In the genomic region with DNA sequence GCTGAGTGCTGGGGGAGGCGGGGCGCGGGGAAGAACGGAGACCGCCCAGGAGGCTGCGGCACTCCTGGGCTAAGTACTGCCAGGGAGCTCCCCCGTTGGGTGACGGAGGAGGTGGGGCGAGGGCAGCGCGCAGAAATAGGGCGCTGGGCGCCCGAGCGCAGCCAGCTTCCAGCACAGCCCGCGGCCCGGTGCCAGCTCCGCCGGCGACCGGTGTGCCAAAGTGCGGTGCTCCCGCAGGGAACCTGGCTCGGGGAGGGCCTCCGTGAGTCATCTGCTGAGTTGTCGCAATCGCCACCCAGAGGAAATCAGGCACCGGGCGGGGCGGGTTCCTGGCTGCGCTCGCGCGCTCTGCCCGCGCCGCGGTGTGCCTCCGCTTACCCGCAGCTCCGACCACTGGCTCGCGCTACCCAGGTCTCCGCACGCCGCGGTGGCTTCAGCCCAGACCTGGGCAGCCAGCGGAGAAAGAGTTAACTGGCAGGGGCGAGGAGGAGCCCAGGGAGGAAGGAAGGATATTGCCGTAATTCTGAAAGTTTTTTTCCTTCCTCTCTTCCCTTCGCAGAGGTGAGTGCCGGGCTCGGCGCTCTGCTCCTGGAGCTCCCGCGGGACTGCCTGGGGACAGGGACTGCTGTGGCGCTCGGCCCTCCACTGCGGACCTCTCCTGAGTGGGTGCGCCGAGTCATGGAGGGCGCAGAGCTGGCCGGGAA, we compare ENCODE assay signal across 1 cellular context.
TF ChIP-seq lines count a peak whose summit lies in the region.

A gene (plus strand): TSS at position 164 of the 704 bp plus-strand sequence. CDS start 515 bp downstream, at position 679.

TF ChIP-seq in HEK293, 187 proteins besides CTCF, POLR2A, EP300 and RAD21 (continued from another document):
- TF ChIP-seq, protein P1, sequence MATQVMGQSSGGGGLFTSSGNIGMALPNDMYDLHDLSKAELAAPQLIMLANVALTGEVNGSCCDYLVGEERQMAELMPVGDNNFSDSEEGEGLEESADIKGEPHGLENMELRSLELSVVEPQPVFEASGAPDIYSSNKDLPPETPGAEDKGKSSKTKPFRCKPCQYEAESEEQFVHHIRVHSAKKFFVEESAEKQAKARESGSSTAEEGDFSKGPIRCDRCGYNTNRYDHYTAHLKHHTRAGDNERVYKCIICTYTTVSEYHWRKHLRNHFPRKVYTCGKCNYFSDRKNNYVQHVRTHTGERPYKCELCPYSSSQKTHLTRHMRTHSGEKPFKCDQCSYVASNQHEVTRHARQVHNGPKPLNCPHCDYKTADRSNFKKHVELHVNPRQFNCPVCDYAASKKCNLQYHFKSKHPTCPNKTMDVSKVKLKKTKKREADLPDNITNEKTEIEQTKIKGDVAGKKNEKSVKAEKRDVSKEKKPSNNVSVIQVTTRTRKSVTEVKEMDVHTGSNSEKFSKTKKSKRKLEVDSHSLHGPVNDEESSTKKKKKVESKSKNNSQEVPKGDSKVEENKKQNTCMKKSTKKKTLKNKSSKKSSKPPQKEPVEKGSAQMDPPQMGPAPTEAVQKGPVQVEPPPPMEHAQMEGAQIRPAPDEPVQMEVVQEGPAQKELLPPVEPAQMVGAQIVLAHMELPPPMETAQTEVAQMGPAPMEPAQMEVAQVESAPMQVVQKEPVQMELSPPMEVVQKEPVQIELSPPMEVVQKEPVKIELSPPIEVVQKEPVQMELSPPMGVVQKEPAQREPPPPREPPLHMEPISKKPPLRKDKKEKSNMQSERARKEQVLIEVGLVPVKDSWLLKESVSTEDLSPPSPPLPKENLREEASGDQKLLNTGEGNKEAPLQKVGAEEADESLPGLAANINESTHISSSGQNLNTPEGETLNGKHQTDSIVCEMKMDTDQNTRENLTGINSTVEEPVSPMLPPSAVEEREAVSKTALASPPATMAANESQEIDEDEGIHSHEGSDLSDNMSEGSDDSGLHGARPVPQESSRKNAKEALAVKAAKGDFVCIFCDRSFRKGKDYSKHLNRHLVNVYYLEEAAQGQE (tag by site-specific recombination; IDR thresholded peaks at IDR 0.05), result 0 out of 2 replicates have a peak, but pooled peaks have one; percentile 16
- TF ChIP-seq ZNF426 (tag by site-specific recombination; IDR thresholded peaks at IDR 0.05) (no peak), RBAK (tag by site-specific recombination; IDR thresholded peaks at IDR 0.05) (no peak), ZBTB21 (tag by site-specific recombination; IDR thresholded peaks at IDR 0.05) (no peak), SP7 (tag by site-specific recombination; IDR thresholded peaks at IDR 0.05) (peak; percentile 83), ZNF555 (tag by site-specific recombination; conservative IDR thresholded peaks at IDR 0.05) (no peak), SETDB1 (IDR thresholded peaks at IDR 0.05; ENCODE audit: insufficient read length, low read length) (no peak), ZNF311 (tag by site-specific recombination; IDR thresholded peaks at IDR 0.05; ENCODE audit: borderline replicate concordance) (no peak), ZNF529 (tag by site-specific recombination; IDR thresholded peaks at IDR 0.05; ENCODE audit: insufficient replicate concordance) (no peak), ZNF184 (tag by site-specific recombination; IDR thresholded peaks at IDR 0.05) (peak; percentile 26; the same call in 1 of the 2 replicates), ZIC2 (tag by site-specific recombination; IDR thresholded peaks at IDR 0.05) (peak; percentile 90), ZNF157 (tag by site-specific recombination; IDR thresholded peaks at IDR 0.05) (no peak), ZBTB17 (tag by site-specific recombination; IDR thresholded peaks at IDR 0.05) (peak; percentile 99), ZNF785 (tag by site-specific recombination; IDR thresholded peaks at IDR 0.05) (no peak), ZNF121 (tag by site-specific recombination; IDR thresholded peaks at IDR 0.05) (no peak), GFI1B (tag by site-specific recombination; IDR thresholded peaks at IDR 0.05) (no peak), ZNF23 (tag by site-specific recombination; IDR thresholded peaks at IDR 0.05; ENCODE audit: borderline replicate concordance) (no peak), ZBTB48 (tag by site-specific recombination; IDR thresholded peaks at IDR 0.05) (no peak; the same call in 1 of the 2 replicates), ZNF548 (tag by site-specific recombination; IDR thresholded peaks at IDR 0.05) (peak; percentile 60; the same call in 1 of the 2 replicates)
- TF ChIP-seq, protein P2, sequence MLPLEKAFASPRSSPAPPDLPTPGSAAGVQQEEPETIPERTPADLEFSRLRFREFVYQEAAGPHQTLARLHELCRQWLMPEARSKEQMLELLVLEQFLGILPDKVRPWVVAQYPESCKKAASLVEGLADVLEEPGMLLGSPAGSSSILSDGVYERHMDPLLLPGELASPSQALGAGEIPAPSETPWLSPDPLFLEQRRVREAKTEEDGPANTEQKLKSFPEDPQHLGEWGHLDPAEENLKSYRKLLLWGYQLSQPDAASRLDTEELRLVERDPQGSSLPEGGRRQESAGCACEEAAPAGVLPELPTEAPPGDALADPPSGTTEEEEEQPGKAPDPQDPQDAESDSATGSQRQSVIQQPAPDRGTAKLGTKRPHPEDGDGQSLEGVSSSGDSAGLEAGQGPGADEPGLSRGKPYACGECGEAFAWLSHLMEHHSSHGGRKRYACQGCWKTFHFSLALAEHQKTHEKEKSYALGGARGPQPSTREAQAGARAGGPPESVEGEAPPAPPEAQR (tag by site-specific recombination; IDR thresholded peaks at IDR 0.05), result no peak
- TF ChIP-seq, protein P3, sequence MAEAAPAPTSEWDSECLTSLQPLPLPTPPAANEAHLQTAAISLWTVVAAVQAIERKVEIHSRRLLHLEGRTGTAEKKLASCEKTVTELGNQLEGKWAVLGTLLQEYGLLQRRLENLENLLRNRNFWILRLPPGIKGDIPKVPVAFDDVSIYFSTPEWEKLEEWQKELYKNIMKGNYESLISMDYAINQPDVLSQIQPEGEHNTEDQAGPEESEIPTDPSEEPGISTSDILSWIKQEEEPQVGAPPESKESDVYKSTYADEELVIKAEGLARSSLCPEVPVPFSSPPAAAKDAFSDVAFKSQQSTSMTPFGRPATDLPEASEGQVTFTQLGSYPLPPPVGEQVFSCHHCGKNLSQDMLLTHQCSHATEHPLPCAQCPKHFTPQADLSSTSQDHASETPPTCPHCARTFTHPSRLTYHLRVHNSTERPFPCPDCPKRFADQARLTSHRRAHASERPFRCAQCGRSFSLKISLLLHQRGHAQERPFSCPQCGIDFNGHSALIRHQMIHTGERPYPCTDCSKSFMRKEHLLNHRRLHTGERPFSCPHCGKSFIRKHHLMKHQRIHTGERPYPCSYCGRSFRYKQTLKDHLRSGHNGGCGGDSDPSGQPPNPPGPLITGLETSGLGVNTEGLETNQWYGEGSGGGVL (tag by site-specific recombination; IDR thresholded peaks at IDR 0.05), result peak; percentile 80
- TF ChIP-seq, protein P4, sequence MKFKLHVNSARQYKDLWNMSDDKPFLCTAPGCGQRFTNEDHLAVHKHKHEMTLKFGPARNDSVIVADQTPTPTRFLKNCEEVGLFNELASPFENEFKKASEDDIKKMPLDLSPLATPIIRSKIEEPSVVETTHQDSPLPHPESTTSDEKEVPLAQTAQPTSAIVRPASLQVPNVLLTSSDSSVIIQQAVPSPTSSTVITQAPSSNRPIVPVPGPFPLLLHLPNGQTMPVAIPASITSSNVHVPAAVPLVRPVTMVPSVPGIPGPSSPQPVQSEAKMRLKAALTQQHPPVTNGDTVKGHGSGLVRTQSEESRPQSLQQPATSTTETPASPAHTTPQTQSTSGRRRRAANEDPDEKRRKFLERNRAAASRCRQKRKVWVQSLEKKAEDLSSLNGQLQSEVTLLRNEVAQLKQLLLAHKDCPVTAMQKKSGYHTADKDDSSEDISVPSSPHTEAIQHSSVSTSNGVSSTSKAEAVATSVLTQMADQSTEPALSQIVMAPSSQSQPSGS (tag by site-specific recombination; IDR thresholded peaks at IDR 0.05; ENCODE audit: low read depth), result no peak
- TF ChIP-seq, protein P5, sequence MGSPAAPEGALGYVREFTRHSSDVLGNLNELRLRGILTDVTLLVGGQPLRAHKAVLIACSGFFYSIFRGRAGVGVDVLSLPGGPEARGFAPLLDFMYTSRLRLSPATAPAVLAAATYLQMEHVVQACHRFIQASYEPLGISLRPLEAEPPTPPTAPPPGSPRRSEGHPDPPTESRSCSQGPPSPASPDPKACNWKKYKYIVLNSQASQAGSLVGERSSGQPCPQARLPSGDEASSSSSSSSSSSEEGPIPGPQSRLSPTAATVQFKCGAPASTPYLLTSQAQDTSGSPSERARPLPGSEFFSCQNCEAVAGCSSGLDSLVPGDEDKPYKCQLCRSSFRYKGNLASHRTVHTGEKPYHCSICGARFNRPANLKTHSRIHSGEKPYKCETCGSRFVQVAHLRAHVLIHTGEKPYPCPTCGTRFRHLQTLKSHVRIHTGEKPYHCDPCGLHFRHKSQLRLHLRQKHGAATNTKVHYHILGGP (tag by site-specific recombination; IDR thresholded peaks at IDR 0.05), result no peak
- TF ChIP-seq, protein P6, sequence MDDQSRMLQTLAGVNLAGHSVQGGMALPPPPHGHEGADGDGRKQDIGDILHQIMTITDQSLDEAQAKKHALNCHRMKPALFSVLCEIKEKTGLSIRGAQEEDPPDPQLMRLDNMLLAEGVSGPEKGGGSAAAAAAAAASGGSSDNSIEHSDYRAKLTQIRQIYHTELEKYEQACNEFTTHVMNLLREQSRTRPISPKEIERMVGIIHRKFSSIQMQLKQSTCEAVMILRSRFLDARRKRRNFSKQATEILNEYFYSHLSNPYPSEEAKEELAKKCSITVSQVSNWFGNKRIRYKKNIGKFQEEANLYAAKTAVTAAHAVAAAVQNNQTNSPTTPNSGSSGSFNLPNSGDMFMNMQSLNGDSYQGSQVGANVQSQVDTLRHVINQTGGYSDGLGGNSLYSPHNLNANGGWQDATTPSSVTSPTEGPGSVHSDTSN (CRISPR knock-in tag; IDR thresholded peaks at IDR 0.05), result 0 out of 2 replicates have a peak, but pooled peaks have one; percentile 20
- TF ChIP-seq, protein P7, sequence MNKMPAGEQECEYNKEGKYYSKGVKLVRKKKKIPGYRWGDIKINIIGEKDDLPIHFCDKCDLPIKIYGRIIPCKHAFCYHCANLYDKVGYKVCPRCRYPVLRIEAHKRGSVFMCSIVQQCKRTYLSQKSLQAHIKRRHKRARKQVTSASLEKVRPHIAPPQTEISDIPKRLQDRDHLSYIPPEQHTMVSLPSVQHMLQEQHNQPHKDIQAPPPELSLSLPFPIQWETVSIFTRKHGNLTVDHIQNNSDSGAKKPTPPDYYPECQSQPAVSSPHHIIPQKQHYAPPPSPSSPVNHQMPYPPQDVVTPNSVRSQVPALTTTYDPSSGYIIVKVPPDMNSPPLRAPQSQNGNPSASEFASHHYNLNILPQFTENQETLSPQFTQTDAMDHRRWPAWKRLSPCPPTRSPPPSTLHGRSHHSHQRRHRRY (tag by site-specific recombination; IDR thresholded peaks at IDR 0.05), result no peak
TF ChIP-seq in HEK293: peak in this region for 53.
